Comparison of ENCODE assay signal across 8 cellular contexts in the genomic region with DNA sequence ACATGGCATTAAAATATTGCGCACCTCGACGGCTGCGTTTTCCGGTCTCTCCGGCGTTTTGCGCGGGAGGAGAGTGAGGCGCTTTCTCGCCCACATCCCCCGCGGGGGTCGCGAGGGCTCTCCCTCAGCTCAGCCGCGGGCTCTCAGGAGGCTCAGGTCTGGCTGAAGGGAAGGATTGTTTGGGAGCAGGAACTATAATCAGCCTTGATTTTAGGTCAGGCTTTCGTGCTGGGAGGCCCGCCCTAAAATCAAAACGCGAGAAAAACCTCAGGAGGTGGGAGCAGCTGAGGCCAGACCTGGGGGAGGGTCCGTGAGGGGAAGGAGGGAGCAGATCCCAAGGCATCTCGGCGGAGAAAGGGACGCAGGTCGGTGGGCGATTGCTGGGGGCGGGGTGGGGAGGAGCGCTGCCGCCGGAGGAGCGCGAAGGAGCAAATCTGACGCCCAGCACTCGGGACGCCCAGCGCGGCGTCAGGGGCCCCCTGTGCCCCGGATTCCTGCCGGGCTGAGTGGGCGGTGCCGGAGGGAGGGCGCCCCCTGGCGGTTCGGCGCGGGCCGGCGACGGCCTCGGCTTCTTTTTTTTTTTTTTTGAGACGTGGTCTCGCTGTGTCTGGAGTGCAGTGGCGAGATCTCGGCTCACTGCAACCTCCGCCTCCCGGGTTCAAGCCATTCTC. TPM values are rescaled to one million over a fixed set of nuclear protein-coding genes. Genes with fewer than 3 reads are reported as not detected.
DNase-seq lines count a peak whose midpoint lies in the region; ATAC-seq and TF ChIP-seq lines count a peak whose summit lies in the region.

No MANE protein-coding gene starts in this region.

- POLR2A ChIA-PET in AG04449 (lab: Yijun Ruan, JAX), result no interaction called here

- CTCF ChIA-PET in AG04449 (lab: Yijun Ruan, JAX), result interaction anchor here (0.7 to 3.4 kb wide), 14 partner anchors 9 to 218 kb away, joined by 3 to 34 read pairs (median 4); partner anchors contain the start of gene RNF130

- peak overlapping the region; percentile 72 to 85 (median 82) for H3K27ac ChIP-seq in esophagus muscularis mucosa (replicated peaks in 1 of 4)
- peak overlapping the region; percentile 68 for H3K27ac ChIP-seq in muscle layer of colon (ENCODE audit: low read depth, low read length)

- no peaks in the 10 kb centered on the region for H3K36me3 ChIP-seq in esophagus muscularis mucosa
- no peaks in the 10 kb centered on the region for H3K36me3 ChIP-seq in muscle layer of colon (ENCODE audit: insufficient read depth, low read length)

- TF ChIP-seq CTCF in AG04449 (IDR thresholded peaks at IDR 0.05; ENCODE audit: insufficient read depth, low read length, missing control alignments) (peak; percentile 82), esophagus muscularis mucosa (IDR thresholded peaks at IDR 0.05) (peak; percentile 69 to 93 (median 86))

- no peaks in the 10 kb centered on the region for H3K27me3 ChIP-seq in esophagus muscularis mucosa
- no peaks in the 10 kb centered on the region for H3K27me3 ChIP-seq in muscle layer of colon (ENCODE audit: control insufficient read depth in 1 of 2, insufficient read depth in 2 of 2, low read length in 2 of 2)

- DNase-seq in AG04449 (ENCODE audit: low read depth, low spot score) (no peak), NOMO-1 treated with dmso at 0.1 percent for 144 hours (lab: John Stamatoyannopoulos, UW; ENCODE audit: unreplicated experiment) (peak; percentile 36), activated T-cell treated with anti-CD3 and anti-CD28 coated beads for 48 hours (ENCODE audit: low read depth) (peak; percentile 85), esophagus muscularis mucosa (ENCODE audit: extremely low spot score) (no peak), putamen (ENCODE audit: low spot score) (no peak)
- peak; percentile 88 for DNase-seq in stimulated activated CD8-positive, alpha-beta memory T cell treated with anti-CD3 and anti-CD28 coated beads, Interleukin-4, amount 100 ng/mL, for 48 hours

- WGBS in esophagus muscularis mucosa, result 2% methylated on average over 47 of the region's 58 CpGs

- H3K4me1 ChIP-seq in esophagus muscularis mucosa, result peaks cover 4 to 17% (median 14%) of the 10 kb centered on the region in 4 donors
- peaks cover 6% of the 10 kb centered on the region for H3K4me1 ChIP-seq in muscle layer of colon (ENCODE audit: insufficient read depth, low read length)

- ATAC-seq in GM21526 (IDR thresholded peaks at IDR 0.05; ENCODE audit: low FRiP score, unreplicated experiment), result peak; percentile 75

- H3K4me3 ChIP-seq in AG04449 (ENCODE audit: low read depth, low read length) (peak overlapping the region; percentile 67), esophagus muscularis mucosa (peak overlapping the region; percentile 59 to 68 (median 67)), muscle layer of colon (ENCODE audit: low read depth in 1 of 2, low read length in 2 of 2) (peak overlapping the region; percentile 23 to 80)

- no peaks in the 10 kb centered on the region for H3K9me3 ChIP-seq in esophagus muscularis mucosa
- no peaks in the 10 kb centered on the region for H3K9me3 ChIP-seq in muscle layer of colon (ENCODE audit: low read length)

- intact Hi-C loops in esophagus muscularis mucosa (cut with DNase I), result loop anchor here (5.0 kb wide), 1 partner anchor 103 kb away; no protein-coding TSS in a partner anchor

- peak overlapping the region; percentile 49 for H3K9ac ChIP-seq in muscle layer of colon (ENCODE audit: low read length)

- no peak for TF ChIP-seq POLR2A in esophagus muscularis mucosa (IDR thresholded peaks at IDR 0.05; ENCODE audit: low read depth)

- no peak for TF ChIP-seq EP300 in esophagus muscularis mucosa (IDR thresholded peaks at IDR 0.05)

RNA-seq across cellular contexts. Expression of gene RNF130, which starts 18.7 kb away (rescaled TPM):
- total RNA-seq in esophagus muscularis mucosa, result 100 to 1,000 TPM in 3 of 4 donors, 10 to 100 TPM in 1; 98.4 to 136 (median 108) TPM

Comparison
In these comparisons a context has a peak if more than half of its experiments do, and no peak if none do; other contexts are left out.
1. DNase-seq: peak in NOMO-1 treated with dmso at 0.1 percent for 144 hours (single experiment), activated T-cell treated with anti-CD3 and anti-CD28 coated beads for 48 hours (single experiment) and stimulated activated CD8-positive, alpha-beta memory T cell treated with anti-CD3 and anti-CD28 coated beads, Interleukin-4, amount 100 ng/mL, for 48 hours (single experiment); none in AG04449 (single experiment), esophagus muscularis mucosa (single experiment) and putamen (single experiment).
2. Peak in every context shown above with its lines, with median percentiles within 50 percentile points of each other: H3K4me3 ChIP-seq.